In the genomic region with DNA sequence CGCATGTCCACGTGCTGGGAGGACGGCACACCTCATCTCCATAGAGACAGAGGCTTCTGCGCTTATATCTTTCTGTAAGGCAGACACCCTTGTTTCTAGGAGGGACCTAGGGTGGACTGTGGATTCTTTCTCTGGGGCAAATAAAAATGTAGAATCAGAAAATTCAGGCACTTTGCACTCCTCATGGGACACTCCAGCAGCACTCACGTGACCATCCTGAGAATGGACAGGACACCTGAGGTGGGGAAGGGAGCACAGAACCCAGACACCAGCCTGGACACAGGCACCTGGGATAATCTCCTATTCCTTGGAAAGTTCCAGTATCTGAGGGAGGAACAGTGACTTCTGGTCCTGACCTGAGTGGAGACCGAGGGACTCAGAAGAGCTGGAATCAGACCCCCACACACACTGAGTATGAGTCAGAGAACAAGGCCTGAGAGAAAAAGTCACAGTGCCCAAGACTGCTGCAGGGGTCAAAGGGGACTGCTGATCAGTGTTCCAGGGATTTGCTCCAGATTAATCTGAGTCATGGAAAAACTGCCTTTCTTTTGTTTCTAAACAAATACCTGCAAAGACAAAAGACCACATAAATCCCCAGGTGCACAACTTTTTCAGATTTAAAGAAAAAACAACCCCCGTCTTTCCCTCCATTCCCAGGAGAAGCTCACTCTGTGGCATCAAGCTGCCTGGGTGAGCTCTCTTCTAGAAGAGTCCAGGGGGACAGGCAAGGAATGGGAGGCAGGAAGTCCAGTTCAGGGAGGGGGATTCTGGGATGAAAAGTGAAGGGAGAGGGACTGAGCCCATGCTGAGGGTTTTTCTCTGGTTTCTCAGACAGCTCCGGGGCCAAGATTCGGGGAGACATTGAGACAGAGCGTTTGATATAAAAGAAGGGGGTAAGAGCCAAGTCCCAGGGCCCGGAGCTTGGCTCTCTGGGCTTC, we compare ENCODE assay signal across 8 cellular contexts. TPM values are rescaled to one million over a fixed set of nuclear protein-coding genes. Genes with fewer than 3 reads are reported as not detected.
DNase-seq lines count a peak whose midpoint lies in the region; ATAC-seq and TF ChIP-seq lines count a peak whose summit lies in the region.

No MANE protein-coding gene starts in this region.

- H3K36me3 ChIP-seq in SK-N-SH (replicated peaks in 1 of 2; ENCODE audit: control insufficient read depth in 1 of 2, insufficient read depth in 2 of 2, low read length in 1 of 2) (no peaks in the 10 kb centered on the region), kidney epithelial cell (ENCODE audit: control insufficient read depth, insufficient read depth, low read length) (no peaks in the 10 kb centered on the region)

- H3K79me2 ChIP-seq in SK-N-SH (ENCODE audit: insufficient read depth): no peaks in the 10 kb centered on the region

- intact Hi-C loops in activated T-helper 2 cell treated with anti-CD3 and anti-CD28 coated beads, Interferon-gamma antibody, Interleukin-2, Interleukin-4, amounts not matched to agents 10 μg/mL and 5 μg/mL and 100 μg/mL, durations not matched to agents 14 hours and 24 hours and 36 hours (cut with micrococcal nuclease): no loop called here

- peaks cover 44% of the 10 kb centered on the region for H3K4me1 Mint-ChIP-seq in activated T-helper 2 cell treated with anti-CD3 and anti-CD28 coated beads, Interferon-gamma antibody, Interleukin-2, Interleukin-4, amounts not matched to agents 10 μg/mL and 5 μg/mL and 100 μg/mL, durations not matched to agents 14 hours and 24 hours and 36 hours (ENCODE audit: low read depth)

- no peaks in the 10 kb centered on the region for H3F3A ChIP-seq in SK-N-SH (replicated peaks; ENCODE audit: insufficient read depth)

- no peak for DNase-seq in SK-N-SH
- DNase-seq in activated T-helper 2 cell treated with anti-CD3 and anti-CD28 coated beads, Interferon-gamma antibody, Interleukin-2, Interleukin-4, amounts not matched to agents 10 μg/mL and 5 μg/mL and 100 μg/mL, durations not matched to agents 14 hours and 24 hours and 36 hours (ENCODE audit: low spot score): no peak
- peak; percentile 4 for DNase-seq in kidney epithelial cell (ENCODE audit: low read depth)
- DNase-seq in substantia nigra (lab: John Stamatoyannopoulos, UW): no peak
- no peak for DNase-seq in SIG-M5 (lab: John Stamatoyannopoulos, UW)

- no peak for TF ChIP-seq EP300 in SK-N-SH (IDR thresholded peaks at IDR 0.05; ENCODE audit: borderline replicate concordance in 1 of 2, low read depth in 1 of 2, low read length in 1 of 2)

- ATAC-seq in SK-N-SH treated with all-trans-retinoic acid at 6 μM for 48 hours (no peak; the same call in 2 of the 3 replicates), GM19324 (IDR thresholded peaks at IDR 0.05; ENCODE audit: low FRiP score, unreplicated experiment) (no peak), GM19395 (IDR thresholded peaks at IDR 0.05; ENCODE audit: unreplicated experiment) (no peak)

- H3K9me3 Mint-ChIP-seq in activated T-helper 2 cell treated with anti-CD3 and anti-CD28 coated beads, Interferon-gamma antibody, Interleukin-2, Interleukin-4, amounts not matched to agents 10 μg/mL and 5 μg/mL and 100 μg/mL, durations not matched to agents 14 hours and 24 hours and 36 hours: no peaks in the 10 kb centered on the region

- H3K27me3 Mint-ChIP-seq in activated T-helper 2 cell treated with anti-CD3 and anti-CD28 coated beads, Interferon-gamma antibody, Interleukin-2, Interleukin-4, amounts not matched to agents 10 μg/mL and 5 μg/mL and 100 μg/mL, durations not matched to agents 14 hours and 24 hours and 36 hours (ENCODE audit: low read depth): peaks cover 14% of the 10 kb centered on the region

- no peaks in the 10 kb centered on the region; a peak in 1 of 4 replicates for H3K4me1 ChIP-seq in SK-N-SH (ENCODE audit: control insufficient read depth in 1 of 2, insufficient read depth in 2 of 2, low read depth in 1 of 2, low read length in 1 of 2)

- peak overlapping the region; percentile 40; the same call in 1 of the 2 replicates for H2AFZ ChIP-seq in SK-N-SH (ENCODE audit: low read depth)

- no peaks in the 10 kb centered on the region for H3K9me2 ChIP-seq in SK-N-SH

- H3K4me3 Mint-ChIP-seq in activated T-helper 2 cell treated with anti-CD3 and anti-CD28 coated beads, Interferon-gamma antibody, Interleukin-2, Interleukin-4, amounts not matched to agents 10 μg/mL and 5 μg/mL and 100 μg/mL, durations not matched to agents 14 hours and 24 hours and 36 hours (ENCODE audit: low read depth): peak overlapping the region; percentile 100

- POLR2A ChIA-PET in SK-N-SH (lab: Yijun Ruan, JAX): interaction anchor here (1.1 kb wide), 1 partner anchor 49 kb away, joined by 3 read pairs; no protein-coding TSS in a partner anchor

- H3K4me2 ChIP-seq in SK-N-SH: peak overlapping the region; percentile 71

- no peaks in the 10 kb centered on the region for H3K9me3 ChIP-seq in SK-N-SH

- H3K36me3 Mint-ChIP-seq in activated T-helper 2 cell treated with anti-CD3 and anti-CD28 coated beads, Interferon-gamma antibody, Interleukin-2, Interleukin-4, amounts not matched to agents 10 μg/mL and 5 μg/mL and 100 μg/mL, durations not matched to agents 14 hours and 24 hours and 36 hours (ENCODE audit: low read depth): peaks cover 41% of the 10 kb centered on the region

- peak overlapping the region; percentile 90 for H3K27ac Mint-ChIP-seq in activated T-helper 2 cell treated with anti-CD3 and anti-CD28 coated beads, Interferon-gamma antibody, Interleukin-2, Interleukin-4, amounts not matched to agents 10 μg/mL and 5 μg/mL and 100 μg/mL, durations not matched to agents 14 hours and 24 hours and 36 hours

- 15% methylated on average over 11 of the region's 11 CpGs for WGBS in SK-N-SH (ENCODE audit: low lambda C conversion rate)

- no peak overlapping the region for H3K9ac ChIP-seq in SK-N-SH

- TF ChIP-seq RAD21 in SK-N-SH (IDR thresholded peaks at IDR 0.05; ENCODE audit: low read length): no peak

- H4K20me1 ChIP-seq in SK-N-SH (ENCODE audit: insufficient read depth): no peaks in the 10 kb centered on the region

- peaks cover 28% of the 10 kb centered on the region for H3K27me3 ChIP-seq in SK-N-SH (ENCODE audit: insufficient read depth)
- H3K27me3 ChIP-seq in kidney epithelial cell (ENCODE audit: control insufficient read depth, insufficient read depth, low read length): no peaks in the 10 kb centered on the region

- TF ChIP-seq CTCF in SK-N-SH (IDR thresholded peaks at IDR 0.05): no peak
- TF ChIP-seq CTCF in kidney epithelial cell (IDR thresholded peaks at IDR 0.05; ENCODE audit: insufficient read depth, low read length, poor library complexity, severe bottlenecking): no peak

- H3K4me3 ChIP-seq in SK-N-SH (ENCODE audit: low read depth in 2 of 2, low read length in 1 of 2) (peak overlapping the region in 1 of 2 experiments; percentile 42; a peak in 2 of 4 replicates), kidney epithelial cell (ENCODE audit: low read depth, low read length) (peak overlapping the region; percentile 16)

- no peak overlapping the region for H3K27ac ChIP-seq in SK-N-SH (ENCODE audit: low read depth in 2 of 2, low read length in 1 of 2)
- peak overlapping the region; percentile 17 for H3K27ac ChIP-seq in substantia nigra (ENCODE audit: low read depth, low read length, poor library complexity, severe bottlenecking)

- CTCF ChIA-PET in SK-N-SH (lab: Yijun Ruan, JAX): interaction anchor here (0.5 to 0.7 kb wide), 3 partner anchors 17 to 815 kb away, joined by 3 read pairs; no protein-coding TSS in a partner anchor

TF ChIP-seq in SK-N-SH, 30 proteins besides CTCF, POLR2A, EP300 and RAD21 (continues in another document):
- no peak for TF ChIP-seq GABPA (IDR thresholded peaks at IDR 0.05; ENCODE audit: low read depth)
- no peak for TF ChIP-seq CHD2 (IDR thresholded peaks at IDR 0.05; ENCODE audit: low read length, partially characterized antibody)
- TF ChIP-seq, protein P1, sequence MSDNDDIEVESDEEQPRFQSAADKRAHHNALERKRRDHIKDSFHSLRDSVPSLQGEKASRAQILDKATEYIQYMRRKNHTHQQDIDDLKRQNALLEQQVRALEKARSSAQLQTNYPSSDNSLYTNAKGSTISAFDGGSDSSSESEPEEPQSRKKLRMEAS (IDR thresholded peaks at IDR 0.05; ENCODE audit: low read depth): no peak
- TF ChIP-seq SMC3 (IDR thresholded peaks at IDR 0.05; ENCODE audit: low read depth, low read length): no peak

TF ChIP-seq in SK-N-SH treated with all-trans-retinoic acid at 6 μM for 48 hours, 23 proteins besides CTCF, POLR2A, EP300 and RAD21 (continues in another document):
- no peak for TF ChIP-seq ZFP3 (CRISPR knock-in tag; IDR thresholded peaks at IDR 0.05)
- TF ChIP-seq, protein P2, sequence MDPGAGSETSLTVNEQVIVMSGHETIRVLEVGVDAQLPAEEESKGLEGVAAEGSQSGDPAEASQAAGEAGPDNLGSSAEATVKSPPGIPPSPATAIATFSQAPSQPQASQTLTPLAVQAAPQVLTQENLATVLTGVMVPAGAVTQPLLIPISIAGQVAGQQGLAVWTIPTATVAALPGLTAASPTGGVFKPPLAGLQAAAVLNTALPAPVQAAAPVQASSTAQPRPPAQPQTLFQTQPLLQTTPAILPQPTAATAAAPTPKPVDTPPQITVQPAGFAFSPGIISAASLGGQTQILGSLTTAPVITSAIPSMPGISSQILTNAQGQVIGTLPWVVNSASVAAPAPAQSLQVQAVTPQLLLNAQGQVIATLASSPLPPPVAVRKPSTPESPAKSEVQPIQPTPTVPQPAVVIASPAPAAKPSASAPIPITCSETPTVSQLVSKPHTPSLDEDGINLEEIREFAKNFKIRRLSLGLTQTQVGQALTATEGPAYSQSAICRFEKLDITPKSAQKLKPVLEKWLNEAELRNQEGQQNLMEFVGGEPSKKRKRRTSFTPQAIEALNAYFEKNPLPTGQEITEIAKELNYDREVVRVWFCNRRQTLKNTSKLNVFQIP (CRISPR knock-in tag; IDR thresholded peaks at IDR 0.05; ENCODE audit: borderline replicate concordance, low read depth): no peak
- no peak for TF ChIP-seq RARB (CRISPR knock-in tag; IDR thresholded peaks at IDR 0.05)

RNA-seq across cellular contexts. Expression of a gene that starts 35.6 kb away (rescaled TPM):
- 9.7 and 9.9 TPM in 2 replicates for polyA plus RNA-seq in SK-N-SH (2012; rRNA removed)
- 5.6 and 7.1 TPM in 2 replicates for polyA plus RNA-seq in SK-N-SH (2012; cell fraction: cytosol; rRNA removed)
- polyA plus RNA-seq in SK-N-SH (2012; cell fraction: nucleus; rRNA removed): 7.2 and 11.1 TPM in 2 replicates
- total RNA-seq in activated T-helper 2 cell treated with anti-CD3 and anti-CD28 coated beads, Interferon-gamma antibody, Interleukin-2, Interleukin-4, amounts not matched to agents 10 μg/mL and 5 μg/mL and 100 μg/mL, durations not matched to agents 14 hours and 24 hours and 36 hours: 30.6 and 31.5 TPM in 2 replicates
- 6.9 and 8.1 TPM in 2 replicates for total RNA-seq in kidney epithelial cell

RNA-seq across cellular contexts. Expression of a gene that starts 58.9 kb away (rescaled TPM):
- polyA plus RNA-seq in SK-N-SH (2012; rRNA removed): 28.8 and 32.7 TPM in 2 replicates
- polyA plus RNA-seq in SK-N-SH (2012; cell fraction: cytosol; rRNA removed): 21.3 and 23.5 TPM in 2 replicates
- 49.4 and 51.3 TPM in 2 replicates for polyA plus RNA-seq in SK-N-SH (2012; cell fraction: nucleus; rRNA removed)
- 5.6 and 6.0 TPM in 2 replicates for total RNA-seq in activated T-helper 2 cell treated with anti-CD3 and anti-CD28 coated beads, Interferon-gamma antibody, Interleukin-2, Interleukin-4, amounts not matched to agents 10 μg/mL and 5 μg/mL and 100 μg/mL, durations not matched to agents 14 hours and 24 hours and 36 hours
- total RNA-seq in kidney epithelial cell: 33.2 and 48.8 TPM in 2 replicates
